Comparison of ENCODE assay signal across 1 cellular context in genomic region chr6:105177521-105177920, GRCh38.
TF ChIP-seq lines count a peak whose summit lies in the region.

No MANE protein-coding gene starts in this region.

TF ChIP-seq in HCT116, 20 proteins besides CTCF, POLR2A, EP300 and RAD21 (continued from another document):
- TF ChIP-seq REST (IDR thresholded peaks at IDR 0.05; ENCODE audit: low read depth) (no peak), POLR2AphosphoS5 (IDR thresholded peaks at IDR 0.05; ENCODE audit: low read depth, low read length) (no peak), EZH2 (IDR thresholded peaks at IDR 0.05) (no peak), EGR1 (IDR thresholded peaks at IDR 0.05; ENCODE audit: low read depth) (no peak), YY1 (IDR thresholded peaks at IDR 0.05; ENCODE audit: extremely low read depth, insufficient replicate concordance, low read depth, low read length) (no peak), FOSL1 (IDR thresholded peaks at IDR 0.05; ENCODE audit: low read depth) (no peak), CBX3 (IDR thresholded peaks at IDR 0.05; ENCODE audit: low read depth) (no peak), EZH2phosphoT487 (IDR thresholded peaks at IDR 0.05; ENCODE audit: borderline replicate concordance) (no peak), ATF3 (IDR thresholded peaks at IDR 0.05) (no peak), TCF7L2 (IDR thresholded peaks at IDR 0.05; ENCODE audit: borderline replicate concordance, extremely low read depth, insufficient read depth, insufficient read length) (no peak), JUND (IDR thresholded peaks at IDR 0.05) (no peak), SIN3A (IDR thresholded peaks at IDR 0.05; ENCODE audit: low read depth) (no peak), ZNF274 (IDR thresholded peaks at IDR 0.05; ENCODE audit: low read depth, low read length) (no peak), ELF1 (IDR thresholded peaks at IDR 0.05; ENCODE audit: borderline replicate concordance, low read depth) (no peak)
- TF ChIP-seq, protein P1, sequence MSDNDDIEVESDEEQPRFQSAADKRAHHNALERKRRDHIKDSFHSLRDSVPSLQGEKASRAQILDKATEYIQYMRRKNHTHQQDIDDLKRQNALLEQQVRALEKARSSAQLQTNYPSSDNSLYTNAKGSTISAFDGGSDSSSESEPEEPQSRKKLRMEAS (IDR thresholded peaks at IDR 0.05): no peak
- TF ChIP-seq, protein P2, sequence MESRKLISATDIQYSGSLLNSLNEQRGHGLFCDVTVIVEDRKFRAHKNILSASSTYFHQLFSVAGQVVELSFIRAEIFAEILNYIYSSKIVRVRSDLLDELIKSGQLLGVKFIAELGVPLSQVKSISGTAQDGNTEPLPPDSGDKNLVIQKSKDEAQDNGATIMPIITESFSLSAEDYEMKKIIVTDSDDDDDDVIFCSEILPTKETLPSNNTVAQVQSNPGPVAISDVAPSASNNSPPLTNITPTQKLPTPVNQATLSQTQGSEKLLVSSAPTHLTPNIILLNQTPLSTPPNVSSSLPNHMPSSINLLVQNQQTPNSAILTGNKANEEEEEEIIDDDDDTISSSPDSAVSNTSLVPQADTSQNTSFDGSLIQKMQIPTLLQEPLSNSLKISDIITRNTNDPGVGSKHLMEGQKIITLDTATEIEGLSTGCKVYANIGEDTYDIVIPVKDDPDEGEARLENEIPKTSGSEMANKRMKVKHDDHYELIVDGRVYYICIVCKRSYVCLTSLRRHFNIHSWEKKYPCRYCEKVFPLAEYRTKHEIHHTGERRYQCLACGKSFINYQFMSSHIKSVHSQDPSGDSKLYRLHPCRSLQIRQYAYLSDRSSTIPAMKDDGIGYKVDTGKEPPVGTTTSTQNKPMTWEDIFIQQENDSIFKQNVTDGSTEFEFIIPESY (IDR thresholded peaks at IDR 0.05; ENCODE audit: extremely low read depth, insufficient replicate concordance, low read length): no peak
